22 cellular contexts compared by ENCODE assay signal in the genomic region with DNA sequence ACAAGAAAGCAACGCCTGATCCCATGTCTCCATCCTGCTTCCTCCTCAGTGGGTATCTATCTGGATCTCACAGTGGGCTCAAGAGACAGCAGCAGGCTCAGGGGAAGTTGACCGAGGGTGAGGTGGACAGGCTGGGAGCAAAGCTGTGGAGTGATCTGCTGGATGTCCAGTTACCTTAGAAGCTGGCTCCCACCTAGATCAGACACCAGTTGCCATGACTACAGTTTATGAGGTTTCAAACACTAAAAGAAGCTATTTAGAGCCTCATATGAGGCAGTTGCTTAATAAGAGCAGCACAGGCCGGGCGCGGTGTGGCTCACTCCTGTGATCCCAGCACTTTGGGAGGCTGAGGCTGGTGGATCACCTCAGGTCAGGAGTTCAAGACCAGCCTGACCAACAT. TPM values are rescaled to one million over a fixed set of nuclear protein-coding genes. Genes with fewer than 3 reads are reported as not detected.
DNase-seq lines count a peak whose midpoint lies in the region; ATAC-seq and TF ChIP-seq lines count a peak whose summit lies in the region.
"Had no signal": no experiment of that assay in that cellular context is flagged by ENCODE, and none has a peak within 500 bp of the region (broad histone marks: within the 10 kb centered on the region; RNA-seq: fewer than 3 reads in every experiment).

No MANE protein-coding gene starts in this region.

- H3K36me3 ChIP-seq in trophoblast cell (ENCODE audit: control insufficient read depth in 1 of 2, insufficient read depth in 2 of 2, low read length in 2 of 2) (peaks cover 7% of the 10 kb centered on the region in 2 experiments), body of pancreas (replicated peaks in 1 of 2; ENCODE audit: insufficient read depth in 1 of 2, low read depth in 2 of 2) (peaks cover 0 to 2% of the 10 kb centered on the region in 2 donors)
- H3K36me3 ChIP-seq: prostate gland, upper lobe of right lung had no signal

- H3K4me1 Mint-ChIP-seq in activated T-cell treated with anti-CD3 and anti-CD28 coated beads, Interleukin-2, amount 50 U/mL, for 72 hours (ENCODE audit: low read depth), result peaks cover 63% of the 10 kb centered on the region
- H3K4me1 Mint-ChIP-seq in activated T-helper 2 cell treated with anti-CD3 and anti-CD28 coated beads, Interferon-gamma antibody, Interleukin-2, Interleukin-4, amounts not matched to agents 10 μg/mL and 5 μg/mL and 100 μg/mL, durations not matched to agents 14 hours and 24 hours and 36 hours (ENCODE audit: low read depth), result peaks cover 38% of the 10 kb centered on the region
- peaks cover 7% of the 10 kb centered on the region for H3K4me1 Mint-ChIP-seq in endothelial cell (ENCODE audit: unreplicated experiment)

- ATAC-seq in activated T-cell treated with anti-CD3 and anti-CD28 coated beads, Interleukin-2, amount 50 U/mL, for 72 hours (replicated peaks in 1 of 2), result no peak
- no peak for ATAC-seq in body of pancreas
- ATAC-seq: upper lobe of right lung had no signal

- no peak overlapping the region for H3K4me2 ChIP-seq in trophoblast cell (ENCODE audit: low read length)

- no peak for TF ChIP-seq CTCF in body of pancreas (IDR thresholded peaks at IDR 0.05)
- no peak for TF ChIP-seq CTCF in endothelial cell (IDR thresholded peaks at IDR 0.05; ENCODE audit: unreplicated experiment)

- no peak overlapping the region for H2AFZ ChIP-seq in trophoblast cell (ENCODE audit: insufficient read depth, low read length, poor library complexity)

- H3K4me3 Mint-ChIP-seq in activated T-cell treated with anti-CD3 and anti-CD28 coated beads, Interleukin-2, amount 50 U/mL, for 72 hours, result no peak overlapping the region
- no peak overlapping the region for H3K4me3 Mint-ChIP-seq in activated T-helper 2 cell treated with anti-CD3 and anti-CD28 coated beads, Interferon-gamma antibody, Interleukin-2, Interleukin-4, amounts not matched to agents 10 μg/mL and 5 μg/mL and 100 μg/mL, durations not matched to agents 14 hours and 24 hours and 36 hours (ENCODE audit: low read depth)
- H3K4me3 Mint-ChIP-seq in endothelial cell (ENCODE audit: unreplicated experiment), result no peak overlapping the region
- H3K4me3 Mint-ChIP-seq: brain had no signal

- no CpG with 5 or more reads among the region's 5 CpGs for WGBS in trophoblast cell (ENCODE audit: extremely low coverage, insufficient coverage, insufficient read length)
- 83 to 93% methylated on average over 2 to 5 of the region's 5 CpGs for WGBS in body of pancreas, 2 donors

- intact Hi-C loops in activated T-helper 2 cell treated with anti-CD3 and anti-CD28 coated beads, Interferon-gamma antibody, Interleukin-2, Interleukin-4, amounts not matched to agents 10 μg/mL and 5 μg/mL and 100 μg/mL, durations not matched to agents 14 hours and 24 hours and 36 hours (cut with micrococcal nuclease), result no loop called here
- intact Hi-C loops in body of pancreas (cut with DNase I), result no loop called here

- H3K23ac ChIP-seq in trophoblast cell (ENCODE audit: low read length), result no peak overlapping the region

- no peaks in the 10 kb centered on the region for H3K4me1 ChIP-seq in trophoblast cell (ENCODE audit: control insufficient read depth in 1 of 2, insufficient read depth in 2 of 2, low read length in 2 of 2)
- H3K4me1 ChIP-seq in body of pancreas, result no peaks in the 10 kb centered on the region

- no peak for TF ChIP-seq POLR2A in body of pancreas (IDR thresholded peaks at IDR 0.05)

- H3K27ac ChIP-seq in trophoblast cell (ENCODE audit: low read depth, low read length), result no peak overlapping the region
- H3K27ac ChIP-seq in body of pancreas, result no peak overlapping the region
- H3K27ac ChIP-seq: epithelial cell of prostate, neutrophil, prostate gland, upper lobe of right lung, VCaP had no signal

- no peak overlapping the region for H3K18ac ChIP-seq in trophoblast cell (ENCODE audit: low read length)

- no peaks in the 10 kb centered on the region for H3K9me3 ChIP-seq in trophoblast cell (ENCODE audit: insufficient read depth, low read depth, low read length)
- no peaks in the 10 kb centered on the region for H3K9me3 ChIP-seq in body of pancreas
- H3K9me3 ChIP-seq: neutrophil, prostate gland, upper lobe of right lung had no signal

- no peak overlapping the region for H3K4me3 ChIP-seq in trophoblast cell (ENCODE audit: low read depth, low read length)
- H3K4me3 ChIP-seq in body of pancreas, result no peak overlapping the region
- H3K4me3 ChIP-seq: prostate gland, upper lobe of right lung had no signal

- DNase-seq in activated T-cell treated with anti-CD3 and anti-CD28 coated beads, Interleukin-2, amount 50 U/mL, for 72 hours, result no peak
- DNase-seq in activated T-cell treated with anti-CD3 and anti-CD28 coated beads, Interleukin-2, amount 50 U/mL, for 1 hour, result no peak
- DNase-seq in M059J (ENCODE audit: low read depth) (peak; percentile 55), trophoblast cell (no peak), NCI-H1105 treated with DMSO at 0.1 percent for 48 hours (lab: John Stamatoyannopoulos, UW) (no peak), body of pancreas (no peak), endothelial cell (ENCODE audit: low spot score) (no peak)
- DNase-seq in activated T-helper 2 cell treated with anti-CD3 and anti-CD28 coated beads, Interferon-gamma antibody, Interleukin-2, Interleukin-4, amounts not matched to agents 10 μg/mL and 5 μg/mL and 100 μg/mL, durations not matched to agents 14 hours and 24 hours and 36 hours (ENCODE audit: low spot score), result no peak
- DNase-seq: activated CD4-positive, alpha-beta T cell treated with anti-CD3 and anti-CD28 coated beads, Interleukin-2, amount 50 U/mL, for 4 hours; GF-D8; GOT3; mammary epithelial cell; MM.1S; NCI-H1436 treated with DMSO at 0.1 percent for 48 hours; NCI-H510A treated with DMSO at 0.1 percent for 48 hours; stimulated activated CD8-positive, alpha-beta memory T cell treated with anti-CD3 and anti-CD28 coated beads, Interleukin-4, amount 100 ng/mL, for 48 hours; upper lobe of right lung had no signal

- H2BK120ac ChIP-seq in trophoblast cell (ENCODE audit: insufficient read depth, low read length, poor library complexity), result no peak overlapping the region

- no peak overlapping the region for H3K14ac ChIP-seq in trophoblast cell (ENCODE audit: low read length)

- no peak overlapping the region for H4K12ac ChIP-seq in trophoblast cell (ENCODE audit: low read depth, low read length)

- no peak overlapping the region for H2AK5ac ChIP-seq in trophoblast cell (ENCODE audit: low read length)

- no peak overlapping the region for H2BK12ac ChIP-seq in trophoblast cell (ENCODE audit: low read length)

- H3K4ac ChIP-seq in trophoblast cell (ENCODE audit: low read depth, low read length), result no peak overlapping the region

- H4K8ac ChIP-seq in trophoblast cell (ENCODE audit: low read depth, low read length), result no peak overlapping the region

- H3K9ac ChIP-seq in trophoblast cell (ENCODE audit: low read length), result no peak overlapping the region

- peak overlapping the region; percentile 28 for H3K27ac Mint-ChIP-seq in activated T-cell treated with anti-CD3 and anti-CD28 coated beads, Interleukin-2, amount 50 U/mL, for 72 hours
- peak overlapping the region; percentile 15 for H3K27ac Mint-ChIP-seq in activated T-helper 2 cell treated with anti-CD3 and anti-CD28 coated beads, Interferon-gamma antibody, Interleukin-2, Interleukin-4, amounts not matched to agents 10 μg/mL and 5 μg/mL and 100 μg/mL, durations not matched to agents 14 hours and 24 hours and 36 hours
- no peak overlapping the region for H3K27ac Mint-ChIP-seq in endothelial cell (ENCODE audit: unreplicated experiment)

- no peaks in the 10 kb centered on the region for H3K27me3 Mint-ChIP-seq in activated T-cell treated with anti-CD3 and anti-CD28 coated beads, Interleukin-2, amount 50 U/mL, for 72 hours (ENCODE audit: low read depth)
- H3K27me3 Mint-ChIP-seq in activated T-helper 2 cell treated with anti-CD3 and anti-CD28 coated beads, Interferon-gamma antibody, Interleukin-2, Interleukin-4, amounts not matched to agents 10 μg/mL and 5 μg/mL and 100 μg/mL, durations not matched to agents 14 hours and 24 hours and 36 hours (ENCODE audit: low read depth), result no peaks in the 10 kb centered on the region
- peaks cover 3% of the 10 kb centered on the region for H3K27me3 Mint-ChIP-seq in endothelial cell (ENCODE audit: unreplicated experiment)
- H3K27me3 Mint-ChIP-seq: brain had no signal

- peaks cover 13 to 38% of the 10 kb centered on the region in 2 donors for H3K36me3 Mint-ChIP-seq in activated T-cell treated with anti-CD3 and anti-CD28 coated beads, Interleukin-2, amount 50 U/mL, for 72 hours (ENCODE audit: insufficient read depth in 2 of 2)
- H3K36me3 Mint-ChIP-seq in activated T-helper 2 cell treated with anti-CD3 and anti-CD28 coated beads, Interferon-gamma antibody, Interleukin-2, Interleukin-4, amounts not matched to agents 10 μg/mL and 5 μg/mL and 100 μg/mL, durations not matched to agents 14 hours and 24 hours and 36 hours (ENCODE audit: low read depth), result peaks cover 61% of the 10 kb centered on the region
- H3K36me3 Mint-ChIP-seq in endothelial cell (ENCODE audit: low read depth, unreplicated experiment), result peaks cover 21% of the 10 kb centered on the region

- no peak overlapping the region for H2BK5ac ChIP-seq in trophoblast cell (ENCODE audit: low read depth, low read length, poor library complexity)

- H3K27me3 ChIP-seq in trophoblast cell (ENCODE audit: insufficient read depth, low read length) (no peaks in the 10 kb centered on the region), body of pancreas (no peaks in the 10 kb centered on the region)
- H3K27me3 ChIP-seq: neutrophil, upper lobe of right lung had no signal

- no peaks in the 10 kb centered on the region for H3K79me2 ChIP-seq in trophoblast cell (ENCODE audit: control insufficient read depth, insufficient read depth, low read length, poor library complexity)

- H3K9me3 Mint-ChIP-seq in activated T-cell treated with anti-CD3 and anti-CD28 coated beads, Interleukin-2, amount 50 U/mL, for 72 hours, result peaks cover 0 to 3% of the 10 kb centered on the region in 2 donors
- H3K9me3 Mint-ChIP-seq in activated T-helper 2 cell treated with anti-CD3 and anti-CD28 coated beads, Interferon-gamma antibody, Interleukin-2, Interleukin-4, amounts not matched to agents 10 μg/mL and 5 μg/mL and 100 μg/mL, durations not matched to agents 14 hours and 24 hours and 36 hours, result no peaks in the 10 kb centered on the region
- peaks cover 5% of the 10 kb centered on the region for H3K9me3 Mint-ChIP-seq in endothelial cell (ENCODE audit: unreplicated experiment)

- no peaks in the 10 kb centered on the region for H3K79me1 ChIP-seq in trophoblast cell (ENCODE audit: low read length)

- peak overlapping the region; percentile 14 for H4K91ac ChIP-seq in trophoblast cell (ENCODE audit: low read depth, low read length)

RNA-seq across cellular contexts. Expression of gene MTRFR, which starts 10.6 kb away (rescaled TPM):
- total RNA-seq in activated T-cell treated with anti-CD3 and anti-CD28 coated beads, Interleukin-2, amount 50 U/mL, for 72 hours, result 10 to 100 TPM; 34.0 to 36.6 TPM
- 25.5 and 32.1 TPM in 2 replicates for total RNA-seq in M059J (2014; rRNA removed; shearing (Covaris generic))
- 28.9 and 31.1 TPM in 2 replicates for total RNA-seq in activated T-helper 2 cell treated with anti-CD3 and anti-CD28 coated beads, Interferon-gamma antibody, Interleukin-2, Interleukin-4, amounts not matched to agents 10 μg/mL and 5 μg/mL and 100 μg/mL, durations not matched to agents 14 hours and 24 hours and 36 hours
- 8.8 and 9.1 TPM in 2 replicates for polyA plus RNA-seq in trophoblast cell (2013)
- total RNA-seq in body of pancreas, result 1 to 10 TPM; 4.9 to 8.2 TPM
- total RNA-seq in endothelial cell (ENCODE audit: unreplicated experiment), result 11.6 TPM

RNA-seq across cellular contexts. Expression of gene MPHOSPH9, which starts 10.9 kb away (rescaled TPM):
- total RNA-seq in activated T-cell treated with anti-CD3 and anti-CD28 coated beads, Interleukin-2, amount 50 U/mL, for 72 hours, result 100 to 1,000 TPM; 104 to 121 TPM
- 52.7 and 80.0 TPM in 2 replicates for total RNA-seq in M059J (2014; rRNA removed; shearing (Covaris generic))
- 97.0 and 99.7 TPM in 2 replicates for total RNA-seq in activated T-helper 2 cell treated with anti-CD3 and anti-CD28 coated beads, Interferon-gamma antibody, Interleukin-2, Interleukin-4, amounts not matched to agents 10 μg/mL and 5 μg/mL and 100 μg/mL, durations not matched to agents 14 hours and 24 hours and 36 hours
- 16.0 and 16.5 TPM in 2 replicates for polyA plus RNA-seq in trophoblast cell (2013)
- total RNA-seq in body of pancreas, result 10 to 100 TPM; 13.5 to 42.5 TPM
- total RNA-seq in endothelial cell (ENCODE audit: unreplicated experiment), result 30.1 TPM

RNA-seq across cellular contexts. Expression of gene CDK2AP1, which starts 27.8 kb away (rescaled TPM):
- total RNA-seq in activated T-cell treated with anti-CD3 and anti-CD28 coated beads, Interleukin-2, amount 50 U/mL, for 72 hours, result 10 to 100 TPM; 37.8 to 40.0 TPM
- total RNA-seq in M059J (2014; rRNA removed; shearing (Covaris generic)), result 224 and 249 TPM in 2 replicates
- total RNA-seq in activated T-helper 2 cell treated with anti-CD3 and anti-CD28 coated beads, Interferon-gamma antibody, Interleukin-2, Interleukin-4, amounts not matched to agents 10 μg/mL and 5 μg/mL and 100 μg/mL, durations not matched to agents 14 hours and 24 hours and 36 hours, result 95.3 and 97.7 TPM in 2 replicates
- 232 and 240 TPM in 2 replicates for polyA plus RNA-seq in trophoblast cell (2013)
- total RNA-seq in body of pancreas (10 to 100 TPM; 24.4 to 26.7 TPM), endothelial cell (ENCODE audit: unreplicated experiment) (145 TPM)
